Comparison of ENCODE assay signal across 26 cellular contexts in genomic region chr6:6565488-6565887, GRCh38. TPM values are rescaled to one million over a fixed set of nuclear protein-coding genes. Genes with fewer than 3 reads are reported as not detected.
"Had no signal": no experiment of that assay in that cellular context is flagged by ENCODE, and none has a peak within 500 bp of the region (broad histone marks: within the 10 kb centered on the region; RNA-seq: fewer than 3 reads in every experiment).

No MANE protein-coding gene starts in this region.

- H3K36me3 ChIP-seq: breast epithelium, colonic mucosa, SJCRH30 had no signal

- H3K27ac ChIP-seq: breast epithelium, colonic mucosa, RWPE1, SJCRH30 had no signal

- H3K4me3 ChIP-seq: breast epithelium, colonic mucosa, K562, SJCRH30 had no signal

- H3K27ac Mint-ChIP-seq: activated CD8-positive, alpha-beta T cell treated with anti-CD3 and anti-CD28 coated beads for 36 hours; activated naive CD8-positive, alpha-beta T cell treated with anti-CD3 and anti-CD28 coated beads, Interleukin-2, amount 10 ng/mL, durations not matched to agents 7 days and 5 days; activated T-cell treated with anti-CD3 and anti-CD28 coated beads, Interleukin-2, amount 50 U/mL, for 72 hours had no signal

- H3K4me1 ChIP-seq: breast epithelium, colonic mucosa, SJCRH30 had no signal

- DNase-seq: activated CD4-positive, alpha-beta T cell treated with anti-CD3 and anti-CD28 coated beads for 4 hours; activated CD8-positive, alpha-beta memory T cell treated with anti-CD3 and anti-CD28 coated beads, Interleukin-2, amount 50 U/mL, for 4 hours; activated CD8-positive, alpha-beta T cell treated with anti-CD3 and anti-CD28 coated beads for 36 hours; activated naive CD4-positive, alpha-beta T cell treated with anti-CD3 and anti-CD28 coated beads, Interleukin-2, amount 50 U/mL, for 16 hours; activated naive CD8-positive, alpha-beta T cell treated with anti-CD3 and anti-CD28 coated beads, Interleukin-2, amount 10 ng/mL, durations not matched to agents 7 days and 5 days; activated T-cell treated with anti-CD3 and anti-CD28 coated beads, Interleukin-2, amount 50 U/mL, for 72 hours; aorta; caudate nucleus; colonic mucosa; Karpas-422; NCI-H1436 treated with DMSO at 0.1 percent for 48 hours; NCI-H187; NCI-H446 treated with DMSO at 0.1 percent for 48 hours; NCI-H524 treated with DMSO at 0.1 percent for 48 hours; NCI-H774; NK-92 treated with Interleukin-12 subunit alpha and Interleukin-12 subunit beta, amount 100 ng/mL, for 24 hours; OCI-M1; Right ventricle myocardium superior; SJCRH30; SK-N-SH; T-helper 1 cell had no signal

- H3K9me3 ChIP-seq: breast epithelium, colonic mucosa, SJCRH30, SK-N-SH had no signal

- H3K4me3 Mint-ChIP-seq: activated CD8-positive, alpha-beta T cell treated with anti-CD3 and anti-CD28 coated beads for 36 hours; activated naive CD8-positive, alpha-beta T cell treated with anti-CD3 and anti-CD28 coated beads, Interleukin-2, amount 10 ng/mL, durations not matched to agents 7 days and 5 days; activated T-cell treated with anti-CD3 and anti-CD28 coated beads, Interleukin-2, amount 50 U/mL, for 72 hours had no signal

- H3K27me3 ChIP-seq: colonic mucosa, SJCRH30 had no signal

- ATAC-seq: activated CD4-positive, CD25-positive, alpha-beta regulatory T cell treated with anti-CD3 and anti-CD28 coated beads, Interleukin-2, amount 50 U/mL, for 24 hours; activated CD8-positive, alpha-beta T cell treated with anti-CD3 and anti-CD28 coated beads for 36 hours; activated T-cell treated with anti-CD3 and anti-CD28 coated beads, Interleukin-2, amount 50 U/mL, for 72 hours; K562; Panc1 had no signal

RNA-seq across cellular contexts. Expression of gene LY86, which starts 23.0 kb away (rescaled TPM):
- total RNA-seq: K562, SJCRH30 had no signal
